21 cellular contexts compared by ENCODE assay signal in the genomic region with DNA sequence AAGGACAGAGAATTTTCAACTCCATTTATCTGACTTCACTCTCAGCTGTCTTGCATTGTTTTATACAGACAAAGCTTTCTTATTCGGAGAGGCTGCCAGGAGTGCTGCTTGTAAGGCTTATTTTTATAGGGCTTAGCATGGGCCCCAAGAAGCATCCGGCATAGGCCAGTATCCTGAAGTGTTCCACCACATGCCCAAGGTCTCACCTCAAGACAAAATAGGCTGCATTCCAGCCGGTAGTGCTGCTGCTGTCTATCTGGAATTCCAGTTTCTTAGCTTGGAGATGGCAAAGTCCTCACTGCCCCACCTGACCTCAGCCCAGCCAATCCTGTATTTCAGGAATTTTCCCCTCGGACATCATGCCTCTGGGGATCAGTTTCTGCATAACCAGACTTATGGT. TPM values are rescaled to one million over a fixed set of nuclear protein-coding genes. Genes with fewer than 3 reads are reported as not detected.
A peak's percentile ranks its signal among the peaks of the same experiment; 100 is the strongest.
DNase-seq lines count a peak whose midpoint lies in the region; ATAC-seq and TF ChIP-seq lines count a peak whose summit lies in the region.
"Had no signal": no experiment of that assay in that cellular context is flagged by ENCODE, and none has a peak within 500 bp of the region (broad histone marks: within the 10 kb centered on the region; RNA-seq: fewer than 3 reads in every experiment).

No MANE protein-coding gene starts in this region.

- H3K27ac Mint-ChIP-seq in memory B cell: peak overlapping the region; percentile 15
- H3K27ac Mint-ChIP-seq: activated naive CD8-positive, alpha-beta T cell had no signal

- no peak overlapping the region for H2AFZ ChIP-seq in mammary epithelial cell (ENCODE audit: low read depth, low read length)

- H3K4me3 ChIP-seq in breast epithelium (no peak overlapping the region), mammary epithelial cell (replicated peaks in 1 of 3; ENCODE audit: insufficient read depth in 1 of 3, low read depth in 2 of 3, low read length in 3 of 3) (no peak overlapping the region), tibial nerve (no peak overlapping the region)
- H3K4me3 ChIP-seq: heart right ventricle, prostate gland had no signal

- in situ Hi-C loops in mammary epithelial cell (cut with MboI; ENCODE audit: low sequenced_read_pairs in 2 of 2): no loop called here

- intact Hi-C loops in breast epithelium (cut with DNase I; ENCODE audit: low total_unique reads): no loop called here
- intact Hi-C loops in mammary epithelial cell (cut with micrococcal nuclease): no loop called here

- TF ChIP-seq CTCF in breast epithelium (IDR thresholded peaks at IDR 0.05) (no peak), mammary epithelial cell (conservative IDR thresholded peaks at IDR 0.05 in 1 of 2, IDR thresholded peaks at IDR 0.05 in 1 of 2; ENCODE audit: extremely low read depth in 1 of 2, insufficient read depth in 1 of 2, low read depth in 1 of 2, low read length in 2 of 2) (no peak), RWPE1 (conservative IDR thresholded peaks at IDR 0.05; ENCODE audit: low read depth) (no peak), tibial nerve (IDR thresholded peaks at IDR 0.05) (no peak)

- H3K36me3 ChIP-seq in breast epithelium (no peaks in the 10 kb centered on the region), mammary epithelial cell (ENCODE audit: insufficient read depth, low read length) (no peaks in the 10 kb centered on the region), tibial nerve (peaks cover 0 to 40% (median 6%) of the 10 kb centered on the region in 3 donors)
- H3K36me3 ChIP-seq: prostate gland had no signal

- H3K4me1 Mint-ChIP-seq in memory B cell: peaks cover 17% of the 10 kb centered on the region

- H3K4me2 ChIP-seq in mammary epithelial cell (ENCODE audit: insufficient read depth, low read depth, low read length): no peak overlapping the region

- H3K27me3 Mint-ChIP-seq in memory B cell: no peaks in the 10 kb centered on the region
- H3K27me3 Mint-ChIP-seq: activated naive CD8-positive, alpha-beta T cell; activated T-helper 17 cell treated with anti-CD3 and anti-CD28 coated beads, Interleukin-2, amount 50 U/mL, for 72 hours had no signal

- H3K27ac ChIP-seq in breast epithelium (peak overlapping the region; percentile 91 to 92), mammary epithelial cell (ENCODE audit: insufficient read depth, low read depth, low read length) (no peak overlapping the region), RWPE1 (peak overlapping the region; percentile 99), tibial nerve (peak overlapping the region in 3 of 4 donors; percentile 18 to 71 (median 67))
- H3K27ac ChIP-seq: heart right ventricle had no signal

- dilution Hi-C loops in mammary epithelial cell (cut with HindIII; ENCODE audit: low sequenced_read_pairs): loop anchor here (5.0 kb wide), 1 partner anchor 46 kb away; the partner anchor contains the start of gene MCFD2

- TF ChIP-seq EP300 in tibial nerve (IDR thresholded peaks at IDR 0.05): no peak

- H3K9me3 ChIP-seq in breast epithelium: no peaks in the 10 kb centered on the region
- H3K9me3 ChIP-seq in mammary epithelial cell (replicated peaks; ENCODE audit: insufficient read depth, low read length): no peaks in the 10 kb centered on the region
- no peaks in the 10 kb centered on the region for H3K9me3 ChIP-seq in tibial nerve
- H3K9me3 ChIP-seq: heart right ventricle, prostate gland had no signal

- no peak for DNase-seq in breast epithelium (ENCODE audit: low spot score in 2 of 2)
- no peak for DNase-seq in mammary epithelial cell
- no peak for DNase-seq in RWPE1 (ENCODE audit: low spot score)
- DNase-seq in memory B cell (ENCODE audit: low spot score in 2 of 2): no peak
- no peak for DNase-seq in tibial nerve (ENCODE audit: low spot score in 2 of 2)
- DNase-seq in kidney glomerular epithelial cell (lab: John Stamatoyannopoulos, UW): no peak
- DNase-seq in NCI-H1048 (lab: John Stamatoyannopoulos, UW): no peak
- no peak for DNase-seq in amygdala (lab: John Stamatoyannopoulos, UW)
- DNase-seq: CD8-positive, alpha-beta T cell; cerebellar nuclear complex; DMS153; GDM1; GOT3; heart right ventricle; left cardiac atrium; NCI-H1092; NCI-H187; NCI-H526 had no signal

- H4K20me1 ChIP-seq in mammary epithelial cell (ENCODE audit: insufficient read depth, low read length): no peaks in the 10 kb centered on the region

- H3K4me1 ChIP-seq in breast epithelium (peaks cover 7 to 11% of the 10 kb centered on the region in 2 donors), mammary epithelial cell (ENCODE audit: insufficient read depth, low read length) (peaks cover 40% of the 10 kb centered on the region), tibial nerve (peaks cover 0 to 45% (median 11%) of the 10 kb centered on the region in 4 donors)

- BruUV-seq in mammary epithelial cell (replicated peaks; lab: Mats Ljungman, UMichigan): no TSS peak

- no peaks in the 10 kb centered on the region for H3K79me2 ChIP-seq in mammary epithelial cell (ENCODE audit: insufficient read depth, low read length)

- H3K36me3 Mint-ChIP-seq in memory B cell: peaks cover 15% of the 10 kb centered on the region
- H3K36me3 Mint-ChIP-seq: activated naive CD8-positive, alpha-beta T cell had no signal

- H3K27me3 ChIP-seq in breast epithelium (no peaks in the 10 kb centered on the region), mammary epithelial cell (ENCODE audit: insufficient read depth, low read length) (no peaks in the 10 kb centered on the region), tibial nerve (no peaks in the 10 kb centered on the region)
- H3K27me3 ChIP-seq: heart right ventricle had no signal

- WGBS in mammary epithelial cell (ENCODE audit: low coverage, missing lambda C conversion rate): 61% methylated on average over 4 of the region's 4 CpGs
- 76 to 79% methylated on average over 4 of the region's 4 CpGs for WGBS in tibial nerve, 2 donors

- no peaks in the 10 kb centered on the region for H3K9me3 Mint-ChIP-seq in memory B cell
- H3K9me3 Mint-ChIP-seq: activated T-helper 17 cell treated with anti-CD3 and anti-CD28 coated beads, Interleukin-2, amount 50 U/mL, for 72 hours; CD8-positive, alpha-beta T cell had no signal

- H3K9ac ChIP-seq in mammary epithelial cell (ENCODE audit: insufficient read depth, low read length): no peak overlapping the region

- POLR2A ChIA-PET in RWPE1 (lab: Yijun Ruan, JAX; ENCODE audit: low non-redundant PET): no interaction called here

- CTCF ChIA-PET in mammary epithelial cell (lab: Charles Lee; ENCODE audit: low non-redundant PET) (no interaction called here), RWPE1 (lab: Yijun Ruan, JAX) (interaction anchor here (0.7 to 1.1 kb wide), 2 partner anchors 8 to 20 kb away, joined by 3 read pairs; no protein-coding TSS in a partner anchor)

- no peak for ATAC-seq in memory B cell (ENCODE audit: low read depth)
- ATAC-seq: CD8-positive, alpha-beta T cell; heart right ventricle; left cardiac atrium had no signal

- TF ChIP-seq POLR2A in breast epithelium (IDR thresholded peaks at IDR 0.05): no peak
- TF ChIP-seq POLR2A in tibial nerve (IDR thresholded peaks at IDR 0.05): no peak

- H3K4me3 Mint-ChIP-seq in memory B cell: no peak overlapping the region
- H3K4me3 Mint-ChIP-seq: activated naive CD8-positive, alpha-beta T cell; activated T-helper 17 cell treated with anti-CD3 and anti-CD28 coated beads, Interleukin-2, amount 50 U/mL, for 72 hours; CD8-positive, alpha-beta T cell had no signal

RNA-seq across cellular contexts. Expression of gene TTC7A, which starts 22.2 kb away (rescaled TPM):
- 10 to 100 TPM; 26.9 to 32.8 (median 31.0) TPM for total RNA-seq in breast epithelium
- 10 to 100 TPM; 26.3 to 32.5 TPM for total RNA-seq in mammary epithelial cell
- 22.8 TPM for polyA plus RNA-seq in mammary epithelial cell
- polyA minus RNA-seq in mammary epithelial cell: 72.9 TPM
- 10 to 100 TPM; 37.4 to 59.8 (median 51.7) TPM for total RNA-seq in tibial nerve

RNA-seq across cellular contexts. Expression of gene MCFD2, which starts 47.6 kb away (rescaled TPM):
- total RNA-seq in breast epithelium (10 to 100 TPM; 83.0 to 94.8 (median 89.8) TPM), mammary epithelial cell (10 to 100 TPM; 77.7 to 89.2 TPM), tibial nerve (100 to 1,000 TPM in 1 of 4 donors, 10 to 100 TPM in 3; 49.2 to 111 (median 56.0) TPM)
- polyA plus RNA-seq in mammary epithelial cell: 66.6 TPM
- 48.8 TPM for polyA minus RNA-seq in mammary epithelial cell
